Comparison of ENCODE assay signal across 8 cellular contexts in genomic region chr3:57100046-57100695, GRCh38. TPM values are rescaled to one million over a fixed set of nuclear protein-coding genes. Genes with fewer than 3 reads are reported as not detected.
DNase-seq lines count a peak whose midpoint lies in the region; ATAC-seq and TF ChIP-seq lines count a peak whose summit lies in the region.

No MANE protein-coding gene starts in this region.

- H3K4me1 Mint-ChIP-seq in activated CD8-positive, alpha-beta T cell treated with anti-CD3 and anti-CD28 coated beads for 36 hours (ENCODE audit: low read depth): no peaks in the 10 kb centered on the region
- H3K4me1 Mint-ChIP-seq in endodermal cell: peaks cover 12% of the 10 kb centered on the region
- H3K4me1 Mint-ChIP-seq in stimulated activated memory B cell treated with anti-CD40 and anti-IgM and Interleukin-4, amounts not matched to agents 10 μg/mL and 1 μg/mL and 100 μg/mL, for 72 hours: no peaks in the 10 kb centered on the region

- peak; percentile 56 for DNase-seq in ELF-1 (ENCODE audit: low read depth, low spot score)
- DNase-seq in NOMO-1 (lab: John Stamatoyannopoulos, UW; ENCODE audit: unreplicated experiment in 2 of 2): peak; percentile 41 to 76
- DNase-seq in activated CD8-positive, alpha-beta T cell treated with anti-CD3 and anti-CD28 coated beads for 36 hours: peak; percentile 80
- DNase-seq in endodermal cell: peak; percentile 90
- DNase-seq in midbrain (lab: John Stamatoyannopoulos, UW): peak; percentile 86

- peak; percentile 88 for TF ChIP-seq CTCF in activated CD8-positive, alpha-beta T cell treated with anti-CD3 and anti-CD28 coated beads for 36 hours (IDR thresholded peaks at IDR 0.05)
- peak; percentile 95 for TF ChIP-seq CTCF in endodermal cell (conservative IDR thresholded peaks at IDR 0.05)

- peaks cover 3% of the 10 kb centered on the region for H3K4me1 ChIP-seq in endodermal cell (ENCODE audit: control insufficient read depth, insufficient read depth, low read length)

- 38 to 42% methylated on average over 6 to 7 of the region's 7 CpGs for WGBS in endodermal cell (ENCODE audit: insufficient coverage in 1 of 2, insufficient read length in 1 of 2), 2 experiments

- no peaks in the 10 kb centered on the region for H3K9me3 ChIP-seq in endodermal cell (ENCODE audit: control insufficient read depth, low read length)

- H3K27me3 Mint-ChIP-seq in activated CD8-positive, alpha-beta T cell treated with anti-CD3 and anti-CD28 coated beads for 36 hours: no peaks in the 10 kb centered on the region
- no peaks in the 10 kb centered on the region for H3K27me3 Mint-ChIP-seq in endodermal cell (ENCODE audit: insufficient read depth)
- H3K27me3 Mint-ChIP-seq in stimulated activated memory B cell treated with anti-CD40 and anti-IgM and Interleukin-4, amounts not matched to agents 10 μg/mL and 1 μg/mL and 100 μg/mL, for 72 hours: no peaks in the 10 kb centered on the region

- H3K4me3 Mint-ChIP-seq in activated CD8-positive, alpha-beta T cell treated with anti-CD3 and anti-CD28 coated beads for 36 hours: no peak overlapping the region
- no peak overlapping the region for H3K4me3 Mint-ChIP-seq in endodermal cell
- no peak overlapping the region for H3K4me3 Mint-ChIP-seq in stimulated activated memory B cell treated with anti-CD40 and anti-IgM and Interleukin-4, amounts not matched to agents 10 μg/mL and 1 μg/mL and 100 μg/mL, for 72 hours

- CTCF ChIA-PET in activated CD8-positive, alpha-beta T cell treated with anti-CD3 and anti-CD28 coated beads for 36 hours (lab: Charles Lee): interaction anchor here (0.6 to 4.2 kb wide), 23 partner anchors 11 to 899 kb away, joined by 3 to 40 read pairs (median 4); no protein-coding TSS in a partner anchor

- peaks cover 93% of the 10 kb centered on the region for H3K36me3 ChIP-seq in endodermal cell (ENCODE audit: control insufficient read depth, insufficient read depth, low read length)

- H3K36me3 Mint-ChIP-seq in activated CD8-positive, alpha-beta T cell treated with anti-CD3 and anti-CD28 coated beads for 36 hours (ENCODE audit: low read depth): no peaks in the 10 kb centered on the region
- H3K36me3 Mint-ChIP-seq in endodermal cell (ENCODE audit: low read depth): peaks cover 75% of the 10 kb centered on the region
- no peaks in the 10 kb centered on the region for H3K36me3 Mint-ChIP-seq in stimulated activated memory B cell treated with anti-CD40 and anti-IgM and Interleukin-4, amounts not matched to agents 10 μg/mL and 1 μg/mL and 100 μg/mL, for 72 hours

- intact Hi-C loops in activated CD8-positive, alpha-beta T cell treated with anti-CD3 and anti-CD28 coated beads for 36 hours (cut with micrococcal nuclease): no loop called here

- no peak overlapping the region for H3K4me3 ChIP-seq in endodermal cell (ENCODE audit: low read length)

- H3K27me3 ChIP-seq in endodermal cell (ENCODE audit: control insufficient read depth, insufficient read depth, low read length, poor library complexity, severe bottlenecking): no peaks in the 10 kb centered on the region

- H3K9ac ChIP-seq in endodermal cell (ENCODE audit: extremely low read depth, low read length, poor library complexity, severe bottlenecking): no peak overlapping the region

- H3K27ac ChIP-seq in endodermal cell (ENCODE audit: low read depth, low read length): no peak overlapping the region

- POLR2A ChIA-PET in activated CD8-positive, alpha-beta T cell treated with anti-CD3 and anti-CD28 coated beads for 36 hours (lab: Charles Lee): interaction anchor here (1.4 kb wide), 1 partner anchor 10 kb away, joined by 4 read pairs; no protein-coding TSS in a partner anchor

- H3K27ac Mint-ChIP-seq in activated CD8-positive, alpha-beta T cell treated with anti-CD3 and anti-CD28 coated beads for 36 hours: no peak overlapping the region
- H3K27ac Mint-ChIP-seq in endodermal cell: peak overlapping the region; percentile 16
- H3K27ac Mint-ChIP-seq in stimulated activated memory B cell treated with anti-CD40 and anti-IgM and Interleukin-4, amounts not matched to agents 10 μg/mL and 1 μg/mL and 100 μg/mL, for 72 hours: no peak overlapping the region

- H3K9me3 Mint-ChIP-seq in activated CD8-positive, alpha-beta T cell treated with anti-CD3 and anti-CD28 coated beads for 36 hours: no peaks in the 10 kb centered on the region
- no peaks in the 10 kb centered on the region for H3K9me3 Mint-ChIP-seq in endodermal cell
- no peaks in the 10 kb centered on the region for H3K9me3 Mint-ChIP-seq in stimulated activated memory B cell treated with anti-CD40 and anti-IgM and Interleukin-4, amounts not matched to agents 10 μg/mL and 1 μg/mL and 100 μg/mL, for 72 hours

- ATAC-seq in HG03280 (IDR thresholded peaks at IDR 0.05; ENCODE audit: unreplicated experiment) (peak; percentile 60), HG02763 (IDR thresholded peaks at IDR 0.05; ENCODE audit: unreplicated experiment) (no peak)
- ATAC-seq in activated CD8-positive, alpha-beta T cell treated with anti-CD3 and anti-CD28 coated beads for 36 hours: peak; percentile 93
- ATAC-seq in stimulated activated memory B cell treated with anti-CD40 and anti-IgM and Interleukin-4, amounts not matched to agents 10 μg/mL and 1 μg/mL and 100 μg/mL, for 72 hours: peak; percentile 66

RNA-seq across cellular contexts. Expression of gene SPATA12, which starts 39.7 kb away (rescaled TPM):
- total RNA-seq in activated CD8-positive, alpha-beta T cell treated with anti-CD3 and anti-CD28 coated beads for 36 hours: not detected
- total RNA-seq in endodermal cell: not detected
- polyA plus RNA-seq in endodermal cell (2013, experiment 1 of 2): not detected
- not detected for polyA plus RNA-seq in endodermal cell (2013, experiment 2 of 2)
